ENCODE assay signal across 8 cellular contexts in the genomic region with DNA sequence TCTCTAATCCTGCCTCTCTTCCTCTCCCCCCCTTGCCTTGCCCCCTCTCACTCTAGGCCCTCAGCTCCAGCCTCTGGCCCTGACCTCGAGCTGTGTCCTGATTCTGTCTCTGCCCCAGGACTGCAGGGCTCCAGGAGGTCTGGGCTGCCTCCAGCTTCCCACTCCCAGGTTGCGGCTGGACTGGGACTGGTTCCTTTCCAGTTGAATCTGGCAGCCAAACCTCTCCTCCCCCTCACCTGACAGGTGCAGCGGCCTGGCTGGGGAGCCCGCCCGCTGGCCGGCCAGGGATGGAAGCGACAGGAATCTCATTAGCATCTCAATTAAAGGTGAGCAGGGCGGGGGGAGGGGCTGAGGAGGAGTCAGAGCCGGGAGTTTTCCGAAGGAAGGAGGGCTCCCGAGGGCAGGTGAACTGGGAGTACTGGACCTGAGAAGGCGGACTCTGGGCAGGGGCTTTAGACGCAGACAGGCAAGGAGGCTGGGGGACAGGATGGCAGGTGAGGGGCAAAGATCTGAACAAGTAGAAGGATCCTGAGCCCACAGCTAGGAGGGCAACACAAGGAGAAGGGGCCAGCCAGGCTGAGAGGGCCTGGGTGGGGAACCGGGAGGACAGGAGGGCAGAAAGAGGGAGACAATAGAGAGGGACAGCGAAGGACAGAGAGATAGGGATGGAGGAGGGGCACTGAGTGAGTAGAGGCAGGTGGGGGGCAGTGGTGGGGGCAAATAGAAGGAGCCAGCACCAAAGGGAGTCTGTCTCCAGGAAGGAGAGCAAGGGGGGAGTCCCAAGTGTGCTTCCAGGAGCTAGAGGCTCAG. TPM values are rescaled to one million over a fixed set of nuclear protein-coding genes. Genes with fewer than 3 reads are reported as not detected.
DNase-seq lines count a peak whose midpoint lies in the region; ATAC-seq and TF ChIP-seq lines count a peak whose summit lies in the region.

Gene SCNN1A (minus strand): TSS at position 295 of the 810 bp plus-strand sequence. CDS start 780 bp downstream, outside the sequence.

- H3K9ac ChIP-seq in mesenchymal stem cell (ENCODE audit: low read length), result peak within 1 kb of the TSS; percentile 75

- peak within 1 kb of the TSS; percentile 77 to 78 for H3K18ac ChIP-seq in mesenchymal stem cell (ENCODE audit: low read depth in 1 of 2, low read length in 2 of 2)

- H4K91ac ChIP-seq in mesenchymal stem cell (ENCODE audit: low read length), result peak within 1 kb of the TSS; percentile 95

- DNase-seq in heart left ventricle (no peak), left ventricle myocardium superior (no peak), astrocyte of the hippocampus (ENCODE audit: low read depth, low spot score) (peak; percentile 43), mesenchymal stem cell (no peak), uterus (peak; percentile 29 to 30), foreskin keratinocyte (no peak)
- DNase-seq in stimulated activated CD4-positive, alpha-beta T cell treated with anti-CD3 and anti-CD28 coated beads, Interleukin-2, amount 100 ng/mL, for 48 hours, result no peak

- H3K36me3 ChIP-seq in heart left ventricle, result no peaks in the 10 kb centered on the region
- H3K36me3 ChIP-seq in mesenchymal stem cell (ENCODE audit: control insufficient read depth in 1 of 2, insufficient read depth in 2 of 2, low read depth in 1 of 2, low read length in 2 of 2), result no peaks in the 10 kb centered on the region
- no peaks in the 10 kb centered on the region for H3K36me3 ChIP-seq in uterus

- H3K27ac ChIP-seq in heart left ventricle (peak within 1 kb of the TSS in 9 of 12 donors; percentile 6 to 69 (median 47)), mesenchymal stem cell (ENCODE audit: low read length, poor library complexity, severe bottlenecking) (peak within 1 kb of the TSS; percentile 79), uterus (peak within 1 kb of the TSS; percentile 87 to 90), foreskin keratinocyte (no peak within 1 kb of the TSS)

- H2BK5ac ChIP-seq in mesenchymal stem cell (ENCODE audit: low read depth, low read length, poor library complexity, severe bottlenecking), result peak within 1 kb of the TSS; percentile 46

- intact Hi-C loops in heart left ventricle (cut with DNase I), result loop anchor here in 2 of 10 donors (5.0 kb wide), 1 partner anchor 38 kb away; no protein-coding TSS in a partner anchor
- intact Hi-C loops in left ventricle myocardium superior (cut with micrococcal nuclease), result no loop called here
- intact Hi-C loops in uterus (cut with DNase I; ENCODE audit: low total_unique reads), result loop anchor here (5.0 kb wide), 1 partner anchor 38 kb away; no protein-coding TSS in a partner anchor

- no peak within 1 kb of the TSS for H3K23ac ChIP-seq in mesenchymal stem cell (ENCODE audit: low read length in 2 of 2)

- H3K79me1 ChIP-seq in mesenchymal stem cell (replicated peaks; ENCODE audit: low read length, poor library complexity, severe bottlenecking), result no peaks in the 10 kb centered on the region

- TF ChIP-seq POLR2A in heart left ventricle (IDR thresholded peaks at IDR 0.05) (no peak), uterus (IDR thresholded peaks at IDR 0.05) (peak in 1 of 2 donors; percentile 32)

- WGBS in heart left ventricle, 4 donors, result 90 to 97% (median 92%) methylated on average over 15 of the region's 15 CpGs
- 50% methylated on average over 15 of the region's 15 CpGs for WGBS in mesenchymal stem cell

- peak within 1 kb of the TSS; percentile 96 to 98 for H2BK12ac ChIP-seq in mesenchymal stem cell (ENCODE audit: low read length in 2 of 2)

- H3K4me2 ChIP-seq in mesenchymal stem cell (ENCODE audit: low read length, poor library complexity, severe bottlenecking), result no peak within 1 kb of the TSS

- H3K9me3 ChIP-seq in heart left ventricle (no peaks in the 10 kb centered on the region), mesenchymal stem cell (ENCODE audit: control insufficient read depth, low read length) (no peaks in the 10 kb centered on the region), uterus (no peaks in the 10 kb centered on the region)

- ATAC-seq in heart left ventricle, result no peak
- no peak for ATAC-seq in left ventricle myocardium superior
- ATAC-seq in HG02852 (IDR thresholded peaks at IDR 0.05; ENCODE audit: unreplicated experiment), result no peak
- no peak for ATAC-seq in foreskin keratinocyte

- H3K4me3 ChIP-seq in heart left ventricle (no peak within 1 kb of the TSS), mesenchymal stem cell (ENCODE audit: insufficient read depth in 1 of 2, low read depth in 1 of 2, low read length in 2 of 2) (peak within 1 kb of the TSS in 1 of 2 experiments; percentile 16), uterus (no peak within 1 kb of the TSS)

- H2AK5ac ChIP-seq in mesenchymal stem cell (ENCODE audit: low read length, severe bottlenecking), result peak within 1 kb of the TSS; percentile 75

- H3K27me3 ChIP-seq in heart left ventricle (no peaks in the 10 kb centered on the region), mesenchymal stem cell (ENCODE audit: control insufficient read depth in 1 of 2, insufficient read depth in 1 of 2, low read length in 2 of 2) (no peaks in the 10 kb centered on the region), uterus (no peaks in the 10 kb centered on the region), foreskin keratinocyte (no peaks in the 10 kb centered on the region)

- H3K4ac ChIP-seq in mesenchymal stem cell (ENCODE audit: low read depth in 1 of 2, low read length in 2 of 2), result peak within 1 kb of the TSS; percentile 56 to 91

- H2AFZ ChIP-seq in mesenchymal stem cell (ENCODE audit: low read depth, low read length), result no peak within 1 kb of the TSS

- peak within 1 kb of the TSS; percentile 95 for H4K8ac ChIP-seq in mesenchymal stem cell (ENCODE audit: low read length)

- TF ChIP-seq CTCF in heart left ventricle (IDR thresholded peaks at IDR 0.05) (no peak), uterus (IDR thresholded peaks at IDR 0.05) (no peak), foreskin keratinocyte (conservative IDR thresholded peaks at IDR 0.05) (no peak)

- peak within 1 kb of the TSS in 1 of 2 experiments; percentile 64 for H3K14ac ChIP-seq in mesenchymal stem cell (ENCODE audit: low read length in 2 of 2)

- H3K4me1 ChIP-seq in heart left ventricle, result peaks cover 0 to 61% (median 22%) of the 10 kb centered on the region in 12 donors
- H3K4me1 ChIP-seq in mesenchymal stem cell (ENCODE audit: control insufficient read depth, insufficient read depth, low read depth, low read length), result peaks cover 51% of the 10 kb centered on the region
- H3K4me1 ChIP-seq in uterus, result peaks cover 15 to 17% of the 10 kb centered on the region in 2 donors
- H3K4me1 ChIP-seq in foreskin keratinocyte, result peaks cover 44% of the 10 kb centered on the region

- peak within 1 kb of the TSS; percentile 98 for H2BK15ac ChIP-seq in mesenchymal stem cell (ENCODE audit: low read depth, poor library complexity, severe bottlenecking)

- peak within 1 kb of the TSS; percentile 89 for H2BK120ac ChIP-seq in mesenchymal stem cell (ENCODE audit: low read depth, low read length)

RNA-seq across cellular contexts. Expression of gene SCNN1A, which starts in this region (rescaled TPM):
- total RNA-seq in heart left ventricle (1 to 10 TPM in 1 of 9 donors, under 1 TPM in 4, not detected in 4; 0.35 to 3.9 (median 0.55) TPM), left ventricle myocardium superior (1.7 TPM), uterus (10 to 100 TPM in 2 of 4 donors, 1 to 10 TPM in 2; 1.3 to 38.3 (median 7.3) TPM), foreskin keratinocyte (1.1 and 3.2 TPM in 2 replicates)
- polyA plus RNA-seq in heart left ventricle (under 1 TPM; 0.11 to 0.15 TPM), foreskin keratinocyte (1.2 and 3.2 TPM in 2 replicates)
- 1.7 TPM for polyA plus RNA-seq in mesenchymal stem cell (2013, experiment 1 of 2)
- 1.3 TPM for polyA plus RNA-seq in mesenchymal stem cell (2013, experiment 2 of 2)

Comparison
In these comparisons a context has a peak if more than half of its experiments do, and no peak if none do; other contexts are left out.
1. DNase-seq: peak in astrocyte of the hippocampus (single experiment) and uterus (2 of 2); none in heart left ventricle (0 of 5), left ventricle myocardium superior (single experiment), mesenchymal stem cell (single experiment), stimulated activated CD4-positive, alpha-beta T cell treated with anti-CD3 and anti-CD28 coated beads, Interleukin-2, amount 100 ng/mL, for 48 hours (0 of 2) and foreskin keratinocyte (0 of 2).